In genomic region chr6:132392792-132393191, GRCh38 we compare ENCODE assay signal across 11 cellular contexts. TPM values are rescaled to one million over a fixed set of nuclear protein-coding genes. Genes with fewer than 3 reads are reported as not detected.
DNase-seq lines count a peak whose midpoint lies in the region; ATAC-seq and TF ChIP-seq lines count a peak whose summit lies in the region.
"Had no signal": no experiment of that assay in that cellular context is flagged by ENCODE, and none has a peak within 500 bp of the region (broad histone marks: within the 10 kb centered on the region; RNA-seq: fewer than 3 reads in every experiment).

No MANE protein-coding gene starts in this region.

- TF ChIP-seq EP300 in suprapubic skin (IDR thresholded peaks at IDR 0.05), result no peak

- peaks cover 8% of the 10 kb centered on the region for H3K9me3 ChIP-seq in suprapubic skin

- peaks cover 7% of the 10 kb centered on the region for H3K4me1 ChIP-seq in suprapubic skin
- H3K4me1 ChIP-seq: stomach had no signal

- no peak for TF ChIP-seq POLR2A in suprapubic skin (IDR thresholded peaks at IDR 0.05)

- no peaks in the 10 kb centered on the region for H3K36me3 ChIP-seq in suprapubic skin
- H3K36me3 ChIP-seq: stomach had no signal

- peak; percentile 18 for TF ChIP-seq CTCF in fibroblast of mammary gland (conservative IDR thresholded peaks at IDR 0.05; ENCODE audit: control insufficient read depth, insufficient read depth, low read depth, low read length)
- TF ChIP-seq CTCF in suprapubic skin (IDR thresholded peaks at IDR 0.05), result no peak

- no peaks in the 10 kb centered on the region for H3K27me3 ChIP-seq in suprapubic skin
- H3K27me3 ChIP-seq: stomach had no signal

- H3K27ac ChIP-seq in suprapubic skin, result peak overlapping the region; percentile 51

- DNase-seq in DMS 273 (lab: John Stamatoyannopoulos, UW; ENCODE audit: unreplicated experiment), result peak; percentile 13
- no peak for DNase-seq in DMS 273 treated with DMSO at 0.1 percent for 48 hours (lab: John Stamatoyannopoulos, UW)
- peak; percentile 26 for DNase-seq in RPMI7951 (ENCODE audit: low read depth)
- no peak for DNase-seq in fibroblast of mammary gland (ENCODE audit: low read depth)
- no peak for DNase-seq in suprapubic skin (ENCODE audit: low spot score in 2 of 2)
- no peak for DNase-seq in effector CD4-positive, alpha-beta T cell
- DNase-seq in stimulated activated CD8-positive, alpha-beta memory T cell treated with anti-CD3 and anti-CD28 coated beads, Interleukin-4, amount 100 ng/mL, for 48 hours, result no peak
- DNase-seq: 8988T; activated CD8-positive, alpha-beta memory T cell treated with anti-CD3 and anti-CD28 coated beads for 24 hours; stomach had no signal

- 95% methylated on average over 2 of the region's 2 CpGs for WGBS in suprapubic skin

- H3K4me3 ChIP-seq in fibroblast of mammary gland (ENCODE audit: control insufficient read depth, low read depth, low read length) (no peak overlapping the region), suprapubic skin (no peak overlapping the region)
- H3K4me3 ChIP-seq: stomach had no signal

- no peak for ATAC-seq in GM18909 (IDR thresholded peaks at IDR 0.05; ENCODE audit: poor library complexity, unreplicated experiment)

RNA-seq across cellular contexts. Expression of gene MOXD1, which starts 8.5 kb away (rescaled TPM):
- total RNA-seq in RPMI7951 (2014; rRNA removed; shearing (Covaris generic)), result 96.5 and 109 TPM in 2 replicates
- 10 to 100 TPM; 16.7 to 25.9 (median 21.0) TPM for total RNA-seq in suprapubic skin

Comparison
In these comparisons a context has a peak if more than half of its experiments do, and no peak if none do; other contexts are left out.
1. DNase-seq: peak in DMS 273 (single experiment) and RPMI7951 (single experiment); none in DMS 273 treated with DMSO at 0.1 percent for 48 hours (single experiment), fibroblast of mammary gland (single experiment), suprapubic skin (0 of 2), effector CD4-positive, alpha-beta T cell (single experiment) and stimulated activated CD8-positive, alpha-beta memory T cell treated with anti-CD3 and anti-CD28 coated beads, Interleukin-4, amount 100 ng/mL, for 48 hours (single experiment).